14 cellular contexts compared by ENCODE assay signal in genomic region chr10:102580230-102580629, GRCh38.
DNase-seq lines count a peak whose midpoint lies in the region; ATAC-seq and TF ChIP-seq lines count a peak whose summit lies in the region.
"Had no signal": no experiment of that assay in that cellular context is flagged by ENCODE, and none has a peak within 500 bp of the region (broad histone marks: within the 10 kb centered on the region; RNA-seq: fewer than 3 reads in every experiment).

No MANE protein-coding gene starts in this region.

- POLR2A ChIA-PET in CD8-positive, alpha-beta T cell (lab: Charles Lee) = no interaction called here

- TF ChIP-seq CTCF in CD8-positive, alpha-beta T cell (IDR thresholded peaks at IDR 0.05) = no peak
- TF ChIP-seq CTCF in NB4 (IDR thresholded peaks at IDR 0.05; ENCODE audit: low read depth, low read length) (no peak), endothelial cell (IDR thresholded peaks at IDR 0.05; ENCODE audit: unreplicated experiment) (no peak), colonic mucosa (IDR thresholded peaks at IDR 0.05) (no peak)

- no peak for DNase-seq in CD8-positive, alpha-beta T cell
- DNase-seq in NB4 (ENCODE audit: low read depth) (peak; percentile 48), endothelial cell (ENCODE audit: low spot score) (no peak), non-pigmented ciliary epithelial cell (ENCODE audit: low read depth) (peak; percentile 32), amygdala (lab: John Stamatoyannopoulos, UW) (no peak), NCI-H774 (lab: John Stamatoyannopoulos, UW) (no peak), NCI-H526 treated with DMSO at 0.1 percent for 48 hours (lab: John Stamatoyannopoulos, UW) (no peak), colonic mucosa (no peak)
- DNase-seq: activated CD8-positive, alpha-beta memory T cell treated with anti-CD3 and anti-CD28 coated beads, Interleukin-2, amount 50 U/mL, for 48 hours; C1 segment of cervical spinal cord; midbrain; NCI-H1092 treated with DMSO at 0.1 percent for 48 hours; NCI-H446 treated with DMSO at 0.1 percent for 48 hours; stimulated activated CD4-positive, alpha-beta T cell treated with anti-CD3 and anti-CD28 coated beads, Interleukin-4, amount 100 ng/mL, for 4 hours had no signal

- CTCF ChIA-PET in CD8-positive, alpha-beta T cell (lab: Charles Lee) = interaction anchor here (0.7 kb wide), 1 partner anchor 226 kb away, joined by 3 read pairs; no protein-coding TSS in a partner anchor

- H3K9me3 ChIP-seq in CD8-positive, alpha-beta T cell (ENCODE audit: low read length) = no peaks in the 10 kb centered on the region
- no peaks in the 10 kb centered on the region for H3K9me3 ChIP-seq in colonic mucosa

- intact Hi-C loops in CD8-positive, alpha-beta T cell (cut with DNase I, micrococcal nuclease) = no loop called here
- intact Hi-C loops in colonic mucosa (cut with DNase I) = no loop called here

- peaks cover 2% of the 10 kb centered on the region for H3K4me1 Mint-ChIP-seq in CD8-positive, alpha-beta T cell (ENCODE audit: low read depth)
- peaks cover 56% of the 10 kb centered on the region for H3K4me1 Mint-ChIP-seq in endothelial cell (ENCODE audit: unreplicated experiment)

- H3K4me3 Mint-ChIP-seq in CD8-positive, alpha-beta T cell = no peak overlapping the region
- peak overlapping the region; percentile 88 for H3K4me3 Mint-ChIP-seq in endothelial cell (ENCODE audit: unreplicated experiment)

- no peaks in the 10 kb centered on the region for H3K4me1 ChIP-seq in CD8-positive, alpha-beta T cell (ENCODE audit: insufficient read depth, low read length)
- no peaks in the 10 kb centered on the region for H3K4me1 ChIP-seq in colonic mucosa

- H3K36me3 ChIP-seq in CD8-positive, alpha-beta T cell (ENCODE audit: insufficient read depth, low read length) = no peaks in the 10 kb centered on the region
- no peaks in the 10 kb centered on the region for H3K36me3 ChIP-seq in colonic mucosa

- no peaks in the 10 kb centered on the region for H3K27me3 Mint-ChIP-seq in CD8-positive, alpha-beta T cell (ENCODE audit: low read depth)
- H3K27me3 Mint-ChIP-seq in endothelial cell (ENCODE audit: unreplicated experiment) = peaks cover 7% of the 10 kb centered on the region

- no peaks in the 10 kb centered on the region for H3K36me3 Mint-ChIP-seq in CD8-positive, alpha-beta T cell
- peaks cover 3% of the 10 kb centered on the region for H3K36me3 Mint-ChIP-seq in endothelial cell (ENCODE audit: low read depth, unreplicated experiment)

- TF ChIP-seq POLR2A in NB4 (IDR thresholded peaks at IDR 0.05; ENCODE audit: extremely low read depth, insufficient read length) = no peak

- H3K27ac ChIP-seq in CD8-positive, alpha-beta T cell (ENCODE audit: low read depth, low read length) = no peak overlapping the region
- no peak overlapping the region for H3K27ac ChIP-seq in colonic mucosa

- H3K27ac Mint-ChIP-seq in CD8-positive, alpha-beta T cell = peak overlapping the region; percentile 87
- H3K27ac Mint-ChIP-seq in endothelial cell (ENCODE audit: unreplicated experiment) = peak overlapping the region; percentile 98

- H3K9me3 Mint-ChIP-seq in CD8-positive, alpha-beta T cell = no peaks in the 10 kb centered on the region
- no peaks in the 10 kb centered on the region for H3K9me3 Mint-ChIP-seq in endothelial cell (ENCODE audit: unreplicated experiment)

- ATAC-seq in CD8-positive, alpha-beta T cell = no peak

- H3K9ac ChIP-seq in colonic mucosa (ENCODE audit: low read depth in 2 of 2, low read length in 2 of 2) = peak overlapping the region in 1 of 2 donors; percentile 12

- no peak overlapping the region for H3K4me3 ChIP-seq in CD8-positive, alpha-beta T cell (ENCODE audit: low read depth, low read length)
- H3K4me3 ChIP-seq in NB4 (ENCODE audit: low read depth, low read length) (no peak overlapping the region), colonic mucosa (no peak overlapping the region)

- no peaks in the 10 kb centered on the region for H3K27me3 ChIP-seq in CD8-positive, alpha-beta T cell (ENCODE audit: insufficient read depth, low read length)
- H3K27me3 ChIP-seq in colonic mucosa = no peaks in the 10 kb centered on the region

Comparison
In these comparisons a context has a peak if more than half of its experiments do, and no peak if none do; other contexts are left out.
1. DNase-seq: peak in NB4 (single experiment) and non-pigmented ciliary epithelial cell (single experiment); none in CD8-positive, alpha-beta T cell (0 of 7), endothelial cell (single experiment), amygdala (0 of 56), NCI-H774 (single experiment), NCI-H526 treated with DMSO at 0.1 percent for 48 hours (single experiment) and colonic mucosa (single experiment).